ENCODE assay signal across 1 cellular context in the genomic region with DNA sequence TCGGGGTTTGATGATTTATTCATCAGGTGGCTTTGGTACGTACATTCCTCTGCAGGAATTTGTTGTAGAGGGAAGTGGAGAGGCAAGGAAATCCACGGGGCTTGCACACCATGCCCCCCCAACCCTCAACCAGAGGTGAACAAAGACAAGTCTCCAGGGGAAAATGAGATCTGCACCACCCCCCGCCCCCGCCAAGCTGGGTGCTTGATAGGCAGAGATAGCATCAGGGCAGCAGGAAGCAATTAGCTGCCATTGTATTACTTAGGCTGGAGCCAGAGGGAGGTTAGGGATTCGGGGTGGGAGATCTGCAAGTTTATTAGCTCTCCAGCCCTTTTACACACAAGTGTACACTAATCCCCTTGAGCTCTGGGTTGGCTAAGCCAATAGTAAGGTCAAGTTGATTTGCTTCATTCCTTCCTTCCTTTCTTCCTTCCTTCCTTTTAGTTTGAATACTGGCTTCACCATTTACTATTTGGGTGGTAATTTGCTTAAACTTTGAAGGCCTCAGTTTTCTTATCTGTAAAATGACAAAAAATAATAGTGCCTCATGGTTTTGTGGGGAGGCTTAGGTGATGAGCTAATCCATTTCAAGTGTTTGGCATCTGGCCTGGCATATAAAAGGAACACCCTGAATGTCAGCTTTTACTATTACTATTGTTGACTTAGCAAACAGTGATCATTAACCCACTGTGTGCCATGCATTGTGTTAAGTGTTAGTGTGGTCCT.
TF ChIP-seq lines count a peak whose summit lies in the region.

No MANE protein-coding gene starts in this region.

TF ChIP-seq in HEK293, 187 proteins besides CTCF, POLR2A, EP300 and RAD21 (continued from another document):
- TF ChIP-seq, protein P1, sequence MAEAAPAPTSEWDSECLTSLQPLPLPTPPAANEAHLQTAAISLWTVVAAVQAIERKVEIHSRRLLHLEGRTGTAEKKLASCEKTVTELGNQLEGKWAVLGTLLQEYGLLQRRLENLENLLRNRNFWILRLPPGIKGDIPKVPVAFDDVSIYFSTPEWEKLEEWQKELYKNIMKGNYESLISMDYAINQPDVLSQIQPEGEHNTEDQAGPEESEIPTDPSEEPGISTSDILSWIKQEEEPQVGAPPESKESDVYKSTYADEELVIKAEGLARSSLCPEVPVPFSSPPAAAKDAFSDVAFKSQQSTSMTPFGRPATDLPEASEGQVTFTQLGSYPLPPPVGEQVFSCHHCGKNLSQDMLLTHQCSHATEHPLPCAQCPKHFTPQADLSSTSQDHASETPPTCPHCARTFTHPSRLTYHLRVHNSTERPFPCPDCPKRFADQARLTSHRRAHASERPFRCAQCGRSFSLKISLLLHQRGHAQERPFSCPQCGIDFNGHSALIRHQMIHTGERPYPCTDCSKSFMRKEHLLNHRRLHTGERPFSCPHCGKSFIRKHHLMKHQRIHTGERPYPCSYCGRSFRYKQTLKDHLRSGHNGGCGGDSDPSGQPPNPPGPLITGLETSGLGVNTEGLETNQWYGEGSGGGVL (tag by site-specific recombination; IDR thresholded peaks at IDR 0.05), result peak; percentile 77
- TF ChIP-seq MEIS1 (CRISPR knock-in tag; IDR thresholded peaks at IDR 0.05; ENCODE audit: borderline replicate concordance) (no peak), ZNF211 (tag by site-specific recombination; IDR thresholded peaks at IDR 0.05; ENCODE audit: low read depth) (no peak), SCRT1 (tag by site-specific recombination; IDR thresholded peaks at IDR 0.05; ENCODE audit: borderline replicate concordance) (peak; percentile 56; the same call in 1 of the 2 replicates), ZNF514 (tag by site-specific recombination; IDR thresholded peaks at IDR 0.05) (no peak), IKZF3 (tag by site-specific recombination; IDR thresholded peaks at IDR 0.05) (peak; percentile 72), ZNF473 (tag by site-specific recombination; IDR thresholded peaks at IDR 0.05) (no peak), ZNF76 (tag by site-specific recombination; IDR thresholded peaks at IDR 0.05; ENCODE audit: borderline replicate concordance, low read depth) (no peak), ZBTB20 (tag by site-specific recombination; IDR thresholded peaks at IDR 0.05) (no peak), ZNF677 (tag by site-specific recombination; IDR thresholded peaks at IDR 0.05) (no peak), ZBTB1 (tag by site-specific recombination; IDR thresholded peaks at IDR 0.05) (no peak)
- TF ChIP-seq, protein P2, sequence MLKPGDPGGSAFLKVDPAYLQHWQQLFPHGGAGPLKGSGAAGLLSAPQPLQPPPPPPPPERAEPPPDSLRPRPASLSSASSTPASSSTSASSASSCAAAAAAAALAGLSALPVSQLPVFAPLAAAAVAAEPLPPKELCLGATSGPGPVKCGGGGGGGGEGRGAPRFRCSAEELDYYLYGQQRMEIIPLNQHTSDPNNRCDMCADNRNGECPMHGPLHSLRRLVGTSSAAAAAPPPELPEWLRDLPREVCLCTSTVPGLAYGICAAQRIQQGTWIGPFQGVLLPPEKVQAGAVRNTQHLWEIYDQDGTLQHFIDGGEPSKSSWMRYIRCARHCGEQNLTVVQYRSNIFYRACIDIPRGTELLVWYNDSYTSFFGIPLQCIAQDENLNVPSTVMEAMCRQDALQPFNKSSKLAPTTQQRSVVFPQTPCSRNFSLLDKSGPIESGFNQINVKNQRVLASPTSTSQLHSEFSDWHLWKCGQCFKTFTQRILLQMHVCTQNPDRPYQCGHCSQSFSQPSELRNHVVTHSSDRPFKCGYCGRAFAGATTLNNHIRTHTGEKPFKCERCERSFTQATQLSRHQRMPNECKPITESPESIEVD (tag by site-specific recombination; IDR thresholded peaks at IDR 0.05), result peak; percentile 90
- TF ChIP-seq, protein P3, sequence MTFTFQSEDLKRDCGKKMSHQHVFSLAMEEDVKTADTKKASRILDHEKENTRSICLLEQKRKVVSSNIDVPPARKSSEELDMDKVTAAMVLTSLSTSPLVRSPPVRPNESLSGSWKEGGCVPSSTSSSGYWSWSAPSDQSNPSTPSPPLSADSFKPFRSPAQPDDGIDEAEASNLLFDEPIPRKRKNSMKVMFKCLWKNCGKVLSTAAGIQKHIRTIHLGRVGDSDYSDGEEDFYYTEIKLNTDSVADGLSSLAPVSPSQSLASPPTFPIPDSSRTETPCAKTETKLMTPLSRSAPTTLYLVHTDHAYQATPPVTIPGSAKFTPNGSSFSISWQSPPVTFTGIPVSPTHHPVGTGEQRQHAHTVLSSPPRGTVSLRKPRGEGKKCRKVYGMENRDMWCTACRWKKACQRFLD (tag by site-specific recombination; IDR thresholded peaks at IDR 0.05), result no peak
- TF ChIP-seq, protein P4, sequence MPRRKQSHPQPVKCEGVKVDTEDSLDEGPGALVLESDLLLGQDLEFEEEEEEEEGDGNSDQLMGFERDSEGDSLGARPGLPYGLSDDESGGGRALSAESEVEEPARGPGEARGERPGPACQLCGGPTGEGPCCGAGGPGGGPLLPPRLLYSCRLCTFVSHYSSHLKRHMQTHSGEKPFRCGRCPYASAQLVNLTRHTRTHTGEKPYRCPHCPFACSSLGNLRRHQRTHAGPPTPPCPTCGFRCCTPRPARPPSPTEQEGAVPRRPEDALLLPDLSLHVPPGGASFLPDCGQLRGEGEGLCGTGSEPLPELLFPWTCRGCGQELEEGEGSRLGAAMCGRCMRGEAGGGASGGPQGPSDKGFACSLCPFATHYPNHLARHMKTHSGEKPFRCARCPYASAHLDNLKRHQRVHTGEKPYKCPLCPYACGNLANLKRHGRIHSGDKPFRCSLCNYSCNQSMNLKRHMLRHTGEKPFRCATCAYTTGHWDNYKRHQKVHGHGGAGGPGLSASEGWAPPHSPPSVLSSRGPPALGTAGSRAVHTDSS (tag by site-specific recombination; IDR thresholded peaks at IDR 0.05), result 0 out of 2 replicates have a peak, but pooled peaks have one; percentile 21
